Comparison of ENCODE assay signal across 10 cellular contexts in genomic region chr2:7572460-7572859, GRCh38.
DNase-seq lines count a peak whose midpoint lies in the region; ATAC-seq, FAIRE-seq and TF ChIP-seq lines count a peak whose summit lies in the region.
"Had no signal": no experiment of that assay in that cellular context is flagged by ENCODE, and none has a peak within 500 bp of the region (broad histone marks: within the 10 kb centered on the region; RNA-seq: fewer than 3 reads in every experiment).

No MANE protein-coding gene starts in this region.

- H3K4me3 ChIP-seq in HepG2 (replicated peaks in 1 of 3; ENCODE audit: insufficient read depth in 1 of 3, low read depth in 2 of 3, low read length in 3 of 3) = no peak overlapping the region

- H4K20me1 ChIP-seq in HepG2 (ENCODE audit: insufficient read depth, low read length) = no peaks in the 10 kb centered on the region

- no peaks in the 10 kb centered on the region for H3K79me2 ChIP-seq in HepG2 (ENCODE audit: insufficient read depth, low read length)

- intact Hi-C loops in HepG2 (cut with micrococcal nuclease; ENCODE audit: unreplicated experiment) = no loop called here

- peak overlapping the region; percentile 12 to 33 for H3K4me3 Mint-ChIP-seq in activated T-cell treated with anti-CD3 and anti-CD28 coated beads, Interleukin-2, amount 50 U/mL, for 72 hours
- H3K4me3 Mint-ChIP-seq in stimulated activated effector memory CD8-positive, alpha-beta T cell treated with anti-CD3 and anti-CD28 coated beads, Interleukin-12 subunit alpha, Interleukin-12 subunit beta, amount 100 ng/mL, for 72 hours = no peak overlapping the region

- peaks cover 2% of the 10 kb centered on the region for H3K9me3 ChIP-seq in HepG2 (ENCODE audit: low read length)

- TF ChIP-seq EP300 in HepG2 (IDR thresholded peaks at IDR 0.05; ENCODE audit: low read depth in 2 of 2, low read length in 2 of 2) (no peak), HepG2 (CRISPR knock-in tag; IDR thresholded peaks at IDR 0.05; ENCODE audit: borderline replicate concordance) (no peak)

- H3K36me3 Mint-ChIP-seq in activated T-cell treated with anti-CD3 and anti-CD28 coated beads, Interleukin-2, amount 50 U/mL, for 72 hours (ENCODE audit: insufficient read depth in 2 of 2) = peaks cover 11 to 41% of the 10 kb centered on the region in 2 donors
- H3K36me3 Mint-ChIP-seq in stimulated activated effector memory CD8-positive, alpha-beta T cell treated with anti-CD3 and anti-CD28 coated beads, Interleukin-12 subunit alpha, Interleukin-12 subunit beta, amount 100 ng/mL, for 72 hours = no peaks in the 10 kb centered on the region

- H3K27me3 ChIP-seq in HepG2 (ENCODE audit: control insufficient read depth in 1 of 2, insufficient read depth in 2 of 2, low read length in 2 of 2) = no peaks in the 10 kb centered on the region; a peak in 1 of 5 replicates

- H3K9me3 Mint-ChIP-seq in activated T-cell treated with anti-CD3 and anti-CD28 coated beads, Interleukin-2, amount 50 U/mL, for 72 hours = peaks cover 5 to 6% of the 10 kb centered on the region in 2 donors
- H3K9me3 Mint-ChIP-seq in stimulated activated effector memory CD8-positive, alpha-beta T cell treated with anti-CD3 and anti-CD28 coated beads, Interleukin-12 subunit alpha, Interleukin-12 subunit beta, amount 100 ng/mL, for 72 hours = peaks cover 3% of the 10 kb centered on the region

- H3K36me3 ChIP-seq in HepG2 (replicated peaks in 1 of 2; ENCODE audit: control insufficient read depth in 1 of 2, insufficient read depth in 2 of 2, low read length in 2 of 2) = no peaks in the 10 kb centered on the region

- in situ Hi-C loops in HepG2 (cut with HindIII; ENCODE audit: extremely low pct_ligation_motif_present, low pct_unique_long_range_greater_than_20kb) = no loop called here

- no peak overlapping the region for H3K27ac Mint-ChIP-seq in activated T-cell treated with anti-CD3 and anti-CD28 coated beads, Interleukin-2, amount 50 U/mL, for 72 hours
- H3K27ac Mint-ChIP-seq in stimulated activated effector memory CD8-positive, alpha-beta T cell treated with anti-CD3 and anti-CD28 coated beads, Interleukin-12 subunit alpha, Interleukin-12 subunit beta, amount 100 ng/mL, for 72 hours = no peak overlapping the region

- H3K27me3 Mint-ChIP-seq in activated T-cell treated with anti-CD3 and anti-CD28 coated beads, Interleukin-2, amount 50 U/mL, for 72 hours (ENCODE audit: low read depth) = no peaks in the 10 kb centered on the region

- no TSS peak for BruUV-seq in HepG2 (replicated peaks; lab: Mats Ljungman, UMichigan)

- no peak for TF ChIP-seq POLR2A in HepG2 (IDR thresholded peaks at IDR 0.05; ENCODE audit: insufficient read depth in 1 of 2, low read depth in 2 of 2, low read length in 2 of 2)

- H3K4me1 Mint-ChIP-seq in activated T-cell treated with anti-CD3 and anti-CD28 coated beads, Interleukin-2, amount 50 U/mL, for 72 hours (ENCODE audit: low read depth) = peaks cover 76% of the 10 kb centered on the region
- H3K4me1 Mint-ChIP-seq in stimulated activated effector memory CD8-positive, alpha-beta T cell treated with anti-CD3 and anti-CD28 coated beads, Interleukin-12 subunit alpha, Interleukin-12 subunit beta, amount 100 ng/mL, for 72 hours = peaks cover 23% of the 10 kb centered on the region

- no peak for TF ChIP-seq CTCF in HepG2 (CRISPR knock-in tag; IDR thresholded peaks at IDR 0.05)

- TF ChIP-seq RAD21 in HepG2 (CRISPR knock-in tag; IDR thresholded peaks at IDR 0.05) = no peak

- CTCF ChIA-PET in HepG2 (lab: Yijun Ruan, JAX; ENCODE audit: low intra/inter-chr PET ratio, low total read pairs) = no interaction called here

- peak; percentile 21 for DNase-seq in activated T-cell treated with anti-CD3 and anti-CD28 coated beads for 24 hours (ENCODE audit: low read depth)
- DNase-seq in activated T-cell treated with anti-CD3 and anti-CD28 coated beads for 4 hours = no peak
- DNase-seq in activated T-cell treated with anti-CD3 and anti-CD28 coated beads, Interleukin-2, amount 50 U/mL, for 72 hours = peak; percentile 44 to 50
- peak; percentile 24 for DNase-seq in medulla oblongata (ENCODE audit: extremely low spot score)
- DNase-seq in stimulated activated effector memory CD8-positive, alpha-beta T cell treated with anti-CD3 and anti-CD28 coated beads, Interleukin-12 subunit alpha, Interleukin-12 subunit beta, amount 100 ng/mL, for 72 hours (ENCODE audit: low spot score in 2 of 2) = no peak
- DNase-seq in DMS 273 treated with DMSO at 0.1 percent for 48 hours (lab: John Stamatoyannopoulos, UW) = no peak
- DNase-seq in HepG2 (ENCODE audit: low spot score) = no peak
- DNase-seq: DND-41, HCEC 1CT had no signal

- H3K9ac ChIP-seq in HepG2 (ENCODE audit: insufficient read depth, low read depth, low read length) = no peak overlapping the region

- no peak overlapping the region for H2AFZ ChIP-seq in HepG2 (ENCODE audit: low read length)

- WGBS in HepG2 (ENCODE audit: low lambda C conversion rate) = 9% methylated on average over 7 of the region's 7 CpGs

- no peak overlapping the region for H3K27ac ChIP-seq in HepG2 (ENCODE audit: extremely low read length, insufficient read depth, low read length)

- ATAC-seq in activated T-cell treated with anti-CD3 and anti-CD28 coated beads, Interleukin-2, amount 50 U/mL, for 72 hours (replicated peaks in 1 of 2) = peak; percentile 23 to 32
- peak; percentile 72 for ATAC-seq in stimulated activated effector memory CD8-positive, alpha-beta T cell treated with anti-CD3 and anti-CD28 coated beads, Interleukin-12 subunit alpha, Interleukin-12 subunit beta, amount 100 ng/mL, for 72 hours
- ATAC-seq in HG02870 (IDR thresholded peaks at IDR 0.05; ENCODE audit: unreplicated experiment) (no peak), HepG2 (no peak)

- POLR2A ChIA-PET in HepG2 (lab: Yijun Ruan, JAX) = no interaction called here

- H3K4me2 ChIP-seq in HepG2 (ENCODE audit: low read depth, low read length) = no peak overlapping the region

- no peaks in the 10 kb centered on the region for H3K4me1 ChIP-seq in HepG2 (ENCODE audit: insufficient read depth, low read length)

- no peak for FAIRE-seq in HepG2 (lab: Jason Lieb, UNC)

TF ChIP-seq in HepG2, 621 proteins besides CTCF, POLR2A, EP300 and RAD21 (continues in another document):
- TF ChIP-seq HBP1 (CRISPR knock-in tag; IDR thresholded peaks at IDR 0.05; ENCODE audit: low read depth) (no peak), XBP1 (CRISPR knock-in tag; IDR thresholded peaks at IDR 0.05) (no peak), ZNF350 (CRISPR knock-in tag; IDR thresholded peaks at IDR 0.05; ENCODE audit: borderline replicate concordance, low read depth) (no peak), RELA (CRISPR knock-in tag; IDR thresholded peaks at IDR 0.05) (no peak), PHF5A (CRISPR knock-in tag; IDR thresholded peaks at IDR 0.05; ENCODE audit: low read depth, unreplicated experiment) (no peak), PATZ1 (CRISPR knock-in tag; IDR thresholded peaks at IDR 0.05) (no peak), GTF3A (CRISPR knock-in tag; conservative IDR thresholded peaks at IDR 0.05) (no peak), HOXA9 (CRISPR knock-in tag; IDR thresholded peaks at IDR 0.05; ENCODE audit: borderline replicate concordance) (no peak), AGO2 (optimal IDR thresholded peaks at IDR 0.05; ENCODE audit: low read depth, low read length) (no peak), IRF2 (CRISPR knock-in tag; IDR thresholded peaks at IDR 0.05) (no peak), KDM1A (CRISPR knock-in tag; IDR thresholded peaks at IDR 0.05) (no peak), ZC3H4 (CRISPR knock-in tag; IDR thresholded peaks at IDR 0.05; ENCODE audit: borderline replicate concordance) (no peak), ZNF776 (CRISPR knock-in tag; IDR thresholded peaks at IDR 0.05) (no peak), ZNF83 (CRISPR knock-in tag; IDR thresholded peaks at IDR 0.05; ENCODE audit: borderline replicate concordance) (no peak)
- TF ChIP-seq, protein P1, sequence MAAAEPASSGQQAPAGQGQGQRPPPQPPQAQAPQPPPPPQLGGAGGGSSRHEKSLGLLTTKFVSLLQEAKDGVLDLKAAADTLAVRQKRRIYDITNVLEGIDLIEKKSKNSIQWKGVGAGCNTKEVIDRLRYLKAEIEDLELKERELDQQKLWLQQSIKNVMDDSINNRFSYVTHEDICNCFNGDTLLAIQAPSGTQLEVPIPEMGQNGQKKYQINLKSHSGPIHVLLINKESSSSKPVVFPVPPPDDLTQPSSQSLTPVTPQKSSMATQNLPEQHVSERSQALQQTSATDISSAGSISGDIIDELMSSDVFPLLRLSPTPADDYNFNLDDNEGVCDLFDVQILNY (CRISPR knock-in tag; conservative IDR thresholded peaks at IDR 0.05) = no peak

Comparison
In these comparisons a context has a peak if more than half of its experiments do, and no peak if none do; other contexts are left out.
1. DNase-seq: peak in activated T-cell treated with anti-CD3 and anti-CD28 coated beads for 24 hours (single experiment), activated T-cell treated with anti-CD3 and anti-CD28 coated beads, Interleukin-2, amount 50 U/mL, for 72 hours (2 of 2) and medulla oblongata (single experiment); none in activated T-cell treated with anti-CD3 and anti-CD28 coated beads for 4 hours (single experiment), stimulated activated effector memory CD8-positive, alpha-beta T cell treated with anti-CD3 and anti-CD28 coated beads, Interleukin-12 subunit alpha, Interleukin-12 subunit beta, amount 100 ng/mL, for 72 hours (0 of 2), DMS 273 treated with DMSO at 0.1 percent for 48 hours (single experiment) and HepG2 (single experiment).
2. ATAC-seq: peak in activated T-cell treated with anti-CD3 and anti-CD28 coated beads, Interleukin-2, amount 50 U/mL, for 72 hours (2 of 2) and stimulated activated effector memory CD8-positive, alpha-beta T cell treated with anti-CD3 and anti-CD28 coated beads, Interleukin-12 subunit alpha, Interleukin-12 subunit beta, amount 100 ng/mL, for 72 hours (single experiment); none in HG02870 (single experiment) and HepG2 (single experiment).